In the genomic region with DNA sequence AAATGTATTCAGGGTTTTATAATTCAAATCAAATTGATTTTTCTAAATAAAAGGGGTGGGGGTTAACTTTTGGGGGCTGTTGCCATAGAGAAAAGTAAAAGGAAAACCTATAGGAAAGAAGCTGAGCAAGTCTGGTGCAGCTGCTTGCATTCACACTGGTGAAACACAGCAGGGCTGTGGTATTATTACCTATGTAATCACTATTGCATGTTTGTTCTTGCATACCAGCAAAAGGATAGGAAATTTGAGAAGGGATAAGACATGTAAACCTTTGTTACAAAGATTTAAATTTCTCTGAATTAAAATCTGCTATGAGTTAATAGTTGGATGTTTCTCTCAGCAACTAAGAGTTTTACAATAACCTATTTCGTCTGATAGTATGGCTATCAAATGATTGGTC, we compare ENCODE assay signal across 24 cellular contexts.
DNase-seq lines count a peak whose midpoint lies in the region; ATAC-seq and TF ChIP-seq lines count a peak whose summit lies in the region.
"Had no signal": no experiment of that assay in that cellular context is flagged by ENCODE, and none has a peak within 500 bp of the region (broad histone marks: within the 10 kb centered on the region; RNA-seq: fewer than 3 reads in every experiment).

No MANE protein-coding gene starts in this region.

- DNase-seq in DMS 273 (lab: John Stamatoyannopoulos, UW; ENCODE audit: unreplicated experiment) (peak; percentile 4), DMS 273 treated with DMSO at 0.1 percent for 48 hours (lab: John Stamatoyannopoulos, UW) (no peak), RWPE2 (ENCODE audit: low spot score) (no peak), fibroblast of gingiva (ENCODE audit: low read depth) (peak; percentile 21), cortex of kidney (lab: John Stamatoyannopoulos, UW) (no peak), NCI-H2227 treated with DMSO at 0.1 percent for 48 hours (lab: John Stamatoyannopoulos, UW) (no peak)
- no peak for DNase-seq in stimulated activated CD4-positive, alpha-beta T cell treated with anti-CD3 and anti-CD28 coated beads, Interleukin-4, amount 100 ng/mL, for 1 hour
- DNase-seq: BE2C; CD8-positive, alpha-beta memory T cell; DMS153; DND-41; GM23248; H7; Kasumi-1; NCI-H1105; NCI-H1694 treated with DMSO at 0.1 percent for 48 hours; NCI-H510A; NCI-H774; SJCRH30 had no signal

- H3K4me1 ChIP-seq in HEK293 (ENCODE audit: control insufficient read depth, insufficient read depth, low read length) = peaks cover 6% of the 10 kb centered on the region
- H3K4me1 ChIP-seq in RWPE2 (ENCODE audit: insufficient read depth, poor library complexity, severe bottlenecking) = peaks cover 10% of the 10 kb centered on the region
- H3K4me1 ChIP-seq: BE2C, SJCRH30 had no signal

- H3K27me3 ChIP-seq in RWPE2 (ENCODE audit: insufficient read depth, poor library complexity, severe bottlenecking) = no peaks in the 10 kb centered on the region
- H3K27me3 ChIP-seq: BE2C, SJCRH30 had no signal

- H3K36me3 ChIP-seq in HEK293 (ENCODE audit: control insufficient read depth in 2 of 2, insufficient read depth in 1 of 2, low read length in 2 of 2) (no peaks in the 10 kb centered on the region), RWPE2 (ENCODE audit: low read depth) (no peaks in the 10 kb centered on the region)
- H3K36me3 ChIP-seq: BE2C, SJCRH30 had no signal

- H3K4me3 ChIP-seq in HEK293 (ENCODE audit: low read depth, low read length) = no peak overlapping the region
- H3K4me3 ChIP-seq in RWPE2 (ENCODE audit: severe bottlenecking) = no peak overlapping the region
- H3K4me3 ChIP-seq: GM23248, K562, SJCRH30 had no signal

- H3K27ac ChIP-seq in HEK293 (ENCODE audit: extremely low read depth, low read depth, low read length) (no peak overlapping the region), RWPE2 (ENCODE audit: poor library complexity, severe bottlenecking) (no peak overlapping the region)
- H3K27ac ChIP-seq: 22Rv1, GM23248, SJCRH30 had no signal

- CTCF ChIA-PET in HEK293 (lab: Yijun Ruan, JAX) = no interaction called here

- TF ChIP-seq CTCF in HEK293 (tag by site-specific recombination; IDR thresholded peaks at IDR 0.05) (no peak), RWPE2 (IDR thresholded peaks at IDR 0.05; ENCODE audit: poor library complexity, severe bottlenecking) (no peak)

- peak; percentile 35; the same call in 1 of the 3 replicates for ATAC-seq in RWPE2 (ENCODE audit: low read depth)
- ATAC-seq: HepG2, K562, SK-N-SH treated with all-trans-retinoic acid at 6 μM for 48 hours had no signal

- H3K9me3 ChIP-seq in HEK293 (ENCODE audit: control insufficient read depth, insufficient read depth, low read depth, low read length) (no peaks in the 10 kb centered on the region), RWPE2 (ENCODE audit: severe bottlenecking) (no peaks in the 10 kb centered on the region)
- H3K9me3 ChIP-seq: BE2C, SJCRH30 had no signal

- POLR2A ChIA-PET in HEK293 (lab: Yijun Ruan, JAX) = no interaction called here

TF ChIP-seq in HEK293, 187 proteins besides CTCF, POLR2A, EP300 and RAD21:
- TF ChIP-seq ZNF623 (tag by site-specific recombination; IDR thresholded peaks at IDR 0.05) (no peak), ZFP69B (tag by site-specific recombination; IDR thresholded peaks at IDR 0.05) (no peak), ZNF624 (tag by site-specific recombination; IDR thresholded peaks at IDR 0.05) (no peak), ZNF350 (tag by site-specific recombination; IDR thresholded peaks at IDR 0.05) (no peak), ZNF677 (tag by site-specific recombination; IDR thresholded peaks at IDR 0.05) (no peak), KLF10 (tag by site-specific recombination; IDR thresholded peaks at IDR 0.05) (no peak)
- TF ChIP-seq, protein P1, sequence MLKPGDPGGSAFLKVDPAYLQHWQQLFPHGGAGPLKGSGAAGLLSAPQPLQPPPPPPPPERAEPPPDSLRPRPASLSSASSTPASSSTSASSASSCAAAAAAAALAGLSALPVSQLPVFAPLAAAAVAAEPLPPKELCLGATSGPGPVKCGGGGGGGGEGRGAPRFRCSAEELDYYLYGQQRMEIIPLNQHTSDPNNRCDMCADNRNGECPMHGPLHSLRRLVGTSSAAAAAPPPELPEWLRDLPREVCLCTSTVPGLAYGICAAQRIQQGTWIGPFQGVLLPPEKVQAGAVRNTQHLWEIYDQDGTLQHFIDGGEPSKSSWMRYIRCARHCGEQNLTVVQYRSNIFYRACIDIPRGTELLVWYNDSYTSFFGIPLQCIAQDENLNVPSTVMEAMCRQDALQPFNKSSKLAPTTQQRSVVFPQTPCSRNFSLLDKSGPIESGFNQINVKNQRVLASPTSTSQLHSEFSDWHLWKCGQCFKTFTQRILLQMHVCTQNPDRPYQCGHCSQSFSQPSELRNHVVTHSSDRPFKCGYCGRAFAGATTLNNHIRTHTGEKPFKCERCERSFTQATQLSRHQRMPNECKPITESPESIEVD (tag by site-specific recombination; IDR thresholded peaks at IDR 0.05) = peak; percentile 49; the same call in 1 of the 2 replicates
- TF ChIP-seq, protein P2, sequence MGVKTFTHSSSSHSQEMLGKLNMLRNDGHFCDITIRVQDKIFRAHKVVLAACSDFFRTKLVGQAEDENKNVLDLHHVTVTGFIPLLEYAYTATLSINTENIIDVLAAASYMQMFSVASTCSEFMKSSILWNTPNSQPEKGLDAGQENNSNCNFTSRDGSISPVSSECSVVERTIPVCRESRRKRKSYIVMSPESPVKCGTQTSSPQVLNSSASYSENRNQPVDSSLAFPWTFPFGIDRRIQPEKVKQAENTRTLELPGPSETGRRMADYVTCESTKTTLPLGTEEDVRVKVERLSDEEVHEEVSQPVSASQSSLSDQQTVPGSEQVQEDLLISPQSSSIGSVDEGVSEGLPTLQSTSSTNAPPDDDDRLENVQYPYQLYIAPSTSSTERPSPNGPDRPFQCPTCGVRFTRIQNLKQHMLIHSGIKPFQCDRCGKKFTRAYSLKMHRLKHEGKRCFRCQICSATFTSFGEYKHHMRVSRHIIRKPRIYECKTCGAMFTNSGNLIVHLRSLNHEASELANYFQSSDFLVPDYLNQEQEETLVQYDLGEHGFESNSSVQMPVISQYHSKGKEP (tag by site-specific recombination; IDR thresholded peaks at IDR 0.05) = peak; percentile 77

Comparison
In these comparisons a context has a peak if more than half of its experiments do, and no peak if none do; other contexts are left out.
1. DNase-seq: peak in DMS 273 (single experiment) and fibroblast of gingiva (single experiment); none in DMS 273 treated with DMSO at 0.1 percent for 48 hours (single experiment), RWPE2 (single experiment), stimulated activated CD4-positive, alpha-beta T cell treated with anti-CD3 and anti-CD28 coated beads, Interleukin-4, amount 100 ng/mL, for 1 hour (single experiment), cortex of kidney (single experiment) and NCI-H2227 treated with DMSO at 0.1 percent for 48 hours (single experiment).